ENCODE assay signal across 12 cellular contexts in genomic region chr2:42296226-42296625, GRCh38.
A peak's percentile ranks its signal among the peaks of the same experiment; 100 is the strongest.
DNase-seq lines count a peak whose midpoint lies in the region; ATAC-seq, FAIRE-seq and TF ChIP-seq lines count a peak whose summit lies in the region.
"Had no signal": no experiment of that assay in that cellular context is flagged by ENCODE, and none has a peak within 500 bp of the region (broad histone marks: within the 10 kb centered on the region; RNA-seq: fewer than 3 reads in every experiment).

No MANE protein-coding gene starts in this region.

- DNase-seq in GM12892 (ENCODE audit: insufficient read length) (no peak), NCI-H2171 treated with DMSO at 0.1 percent for 48 hours (lab: John Stamatoyannopoulos, UW) (no peak), left lung (no peak), middle frontal gyrus (ENCODE audit: extremely low spot score, low spot score) (no peak), midbrain (lab: John Stamatoyannopoulos, UW) (no peak)
- DNase-seq in activated naive CD8-positive, alpha-beta T cell treated with anti-CD3 and anti-CD28 coated beads for 36 hours: no peak
- DNase-seq: HFFc6, MV-4-11, PC-9 had no signal

- TF ChIP-seq CTCF in left lung (IDR thresholded peaks at IDR 0.05): no peak

- H3K27ac Mint-ChIP-seq in activated naive CD8-positive, alpha-beta T cell treated with anti-CD3 and anti-CD28 coated beads for 36 hours: peak overlapping the region; percentile 59
- H3K27ac Mint-ChIP-seq: HFFc6 had no signal

- H3K27me3 Mint-ChIP-seq in activated naive CD8-positive, alpha-beta T cell treated with anti-CD3 and anti-CD28 coated beads for 36 hours: no peaks in the 10 kb centered on the region

- no peak overlapping the region for H3K4me3 ChIP-seq in left lung
- H3K4me3 ChIP-seq: PC-9, smooth muscle cell had no signal

- ATAC-seq in GM19372 (IDR thresholded peaks at IDR 0.05; ENCODE audit: low read depth, unreplicated experiment) (peak; percentile 60), HG03064 (IDR thresholded peaks at IDR 0.05; ENCODE audit: low read depth, unreplicated experiment) (peak; percentile 63), left lung (no peak)

- no peak overlapping the region for H3K4me3 Mint-ChIP-seq in activated naive CD8-positive, alpha-beta T cell treated with anti-CD3 and anti-CD28 coated beads for 36 hours
- H3K4me3 Mint-ChIP-seq: HFFc6 had no signal

- intact Hi-C loops in left lung (cut with DNase I): no loop called here

- H3K36me3 ChIP-seq in left lung: peaks cover 0 to 73% of the 10 kb centered on the region in 2 donors

- no peaks in the 10 kb centered on the region for H3K9me3 ChIP-seq in left lung

- H3K36me3 Mint-ChIP-seq in activated naive CD8-positive, alpha-beta T cell treated with anti-CD3 and anti-CD28 coated beads for 36 hours: peaks cover 55% of the 10 kb centered on the region

- no peak for TF ChIP-seq POLR2A in GM12892 (IDR thresholded peaks at IDR 0.05; ENCODE audit: low read depth, low read length)

- H3K9me3 Mint-ChIP-seq in activated naive CD8-positive, alpha-beta T cell treated with anti-CD3 and anti-CD28 coated beads for 36 hours: peaks cover 4% of the 10 kb centered on the region
- H3K9me3 Mint-ChIP-seq: HFFc6 had no signal

- FAIRE-seq in GM12892 (lab: Jason Lieb, UNC): peak; percentile 89

- peaks cover 0 to 2% of the 10 kb centered on the region in 2 donors for H3K4me1 ChIP-seq in left lung

- H3K27me3 ChIP-seq in left lung: no peaks in the 10 kb centered on the region

- H3K4me1 Mint-ChIP-seq in activated naive CD8-positive, alpha-beta T cell treated with anti-CD3 and anti-CD28 coated beads for 36 hours: peaks cover 42% of the 10 kb centered on the region

- no peak overlapping the region for H3K27ac ChIP-seq in left lung
- H3K27ac ChIP-seq: PC-9 had no signal
